Comparison of ENCODE assay signal across 9 cellular contexts in the genomic region with DNA sequence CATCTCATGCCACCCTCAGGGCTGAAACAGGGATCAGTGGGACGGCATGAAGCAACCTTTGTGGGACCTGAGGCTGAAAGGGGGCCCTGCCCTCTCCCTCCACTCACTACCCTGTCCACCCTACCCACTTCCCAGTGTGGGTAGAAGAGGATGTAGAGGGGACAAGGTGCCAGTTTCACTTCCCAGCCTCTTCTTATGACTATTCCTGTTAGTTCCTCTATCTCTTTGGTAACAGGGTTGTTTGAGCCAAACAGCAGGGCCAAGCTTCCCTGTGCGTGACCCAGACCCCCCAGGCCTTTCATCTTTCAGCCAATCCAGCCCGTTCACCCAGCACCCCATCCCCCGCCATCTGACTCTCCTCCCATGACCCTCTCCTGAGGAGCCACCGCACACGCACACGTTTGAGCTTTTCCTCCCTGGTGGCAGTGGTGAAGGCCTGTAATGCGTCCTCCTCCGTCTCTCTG.
DNase-seq lines count a peak whose midpoint lies in the region; ATAC-seq and TF ChIP-seq lines count a peak whose summit lies in the region.
"Had no signal": no experiment of that assay in that cellular context is flagged by ENCODE, and none has a peak within 500 bp of the region (broad histone marks: within the 10 kb centered on the region; RNA-seq: fewer than 3 reads in every experiment).

No MANE protein-coding gene starts in this region.

- H3K27ac Mint-ChIP-seq in activated CD4-positive, alpha-beta memory T cell treated with anti-CD3 and anti-CD28 coated beads for 36 hours = peak overlapping the region; percentile 15

- H3K4me1 ChIP-seq in spleen = peaks cover 56 to 97% (median 77%) of the 10 kb centered on the region in 6 donors

- peaks cover 15% of the 10 kb centered on the region for H3K36me3 Mint-ChIP-seq in activated CD4-positive, alpha-beta memory T cell treated with anti-CD3 and anti-CD28 coated beads for 36 hours

- CTCF ChIA-PET in activated CD4-positive, alpha-beta memory T cell treated with anti-CD3 and anti-CD28 coated beads for 36 hours (lab: Charles Lee) = interaction anchor here (1.9 kb wide), 1 partner anchor 250 kb away, joined by 5 read pairs; no protein-coding TSS in a partner anchor

- no peak for DNase-seq in activated CD4-positive, alpha-beta memory T cell treated with anti-CD3 and anti-CD28 coated beads for 36 hours
- DNase-seq in spleen (no peak), NCI-H69 (lab: John Stamatoyannopoulos, UW) (no peak), MG63 (no peak), cerebellar nuclear complex (lab: John Stamatoyannopoulos, UW) (no peak)
- no peak for DNase-seq in activated CD4-positive, alpha-beta T cell treated with anti-CD3 and anti-CD28 coated beads, Interleukin-2, amount 50 U/mL, for 48 hours

- WGBS in spleen, 5 donors = 38 to 53% (median 45%) methylated on average over 9 of the region's 9 CpGs

- H3K4me3 Mint-ChIP-seq in activated CD4-positive, alpha-beta memory T cell treated with anti-CD3 and anti-CD28 coated beads for 36 hours = no peak overlapping the region

- H3K27me3 ChIP-seq in layer of hippocampus (ENCODE audit: control insufficient read depth, insufficient read depth, low read length) (no peaks in the 10 kb centered on the region), spleen (replicated peaks in 1 of 7) (no peaks in the 10 kb centered on the region), MG63 (no peaks in the 10 kb centered on the region)

- TF ChIP-seq CTCF in spleen (IDR thresholded peaks at IDR 0.05 in 8 of 11, conservative IDR thresholded peaks at IDR 0.05 in 3 of 11) = no peak

- POLR2A ChIA-PET in activated CD4-positive, alpha-beta memory T cell treated with anti-CD3 and anti-CD28 coated beads for 36 hours (lab: Charles Lee) = no interaction called here

- H3K9me3 Mint-ChIP-seq in activated CD4-positive, alpha-beta memory T cell treated with anti-CD3 and anti-CD28 coated beads for 36 hours = no peaks in the 10 kb centered on the region

- peak overlapping the region; percentile 97 for H3K27ac ChIP-seq in layer of hippocampus (ENCODE audit: low read depth, low read length)
- H3K27ac ChIP-seq in spleen = peak overlapping the region; percentile 14 to 90 (median 88)

- TF ChIP-seq POLR2A in spleen (IDR thresholded peaks at IDR 0.05) = no peak

- H3K36me3 ChIP-seq in spleen (peaks cover 0 to 65% (median 4%) of the 10 kb centered on the region in 6 donors), MG63 (peaks cover 22% of the 10 kb centered on the region)

- H3K27me3 Mint-ChIP-seq in activated CD4-positive, alpha-beta memory T cell treated with anti-CD3 and anti-CD28 coated beads for 36 hours = no peaks in the 10 kb centered on the region

- ATAC-seq in HG03175 (IDR thresholded peaks at IDR 0.05; ENCODE audit: unreplicated experiment) = peak; percentile 38

- intact Hi-C loops in activated CD4-positive, alpha-beta memory T cell treated with anti-CD3 and anti-CD28 coated beads for 36 hours (cut with micrococcal nuclease) = no loop called here
- intact Hi-C loops in spleen (cut with DNase I; ENCODE audit: low total_unique reads) = no loop called here

- no peaks in the 10 kb centered on the region for H3K9me3 ChIP-seq in spleen
- H3K9me3 ChIP-seq in MG63 = no peaks in the 10 kb centered on the region

- H3K4me1 Mint-ChIP-seq in activated CD4-positive, alpha-beta memory T cell treated with anti-CD3 and anti-CD28 coated beads for 36 hours (ENCODE audit: low read depth) = peaks cover 27% of the 10 kb centered on the region

- H3K4me3 ChIP-seq in spleen = peak overlapping the region in 1 of 8 donors; percentile 26
- no peak overlapping the region for H3K4me3 ChIP-seq in MG63
- H3K4me3 ChIP-seq: SK-N-MC had no signal
